Comparison of ENCODE assay signal across 8 cellular contexts in the genomic region with DNA sequence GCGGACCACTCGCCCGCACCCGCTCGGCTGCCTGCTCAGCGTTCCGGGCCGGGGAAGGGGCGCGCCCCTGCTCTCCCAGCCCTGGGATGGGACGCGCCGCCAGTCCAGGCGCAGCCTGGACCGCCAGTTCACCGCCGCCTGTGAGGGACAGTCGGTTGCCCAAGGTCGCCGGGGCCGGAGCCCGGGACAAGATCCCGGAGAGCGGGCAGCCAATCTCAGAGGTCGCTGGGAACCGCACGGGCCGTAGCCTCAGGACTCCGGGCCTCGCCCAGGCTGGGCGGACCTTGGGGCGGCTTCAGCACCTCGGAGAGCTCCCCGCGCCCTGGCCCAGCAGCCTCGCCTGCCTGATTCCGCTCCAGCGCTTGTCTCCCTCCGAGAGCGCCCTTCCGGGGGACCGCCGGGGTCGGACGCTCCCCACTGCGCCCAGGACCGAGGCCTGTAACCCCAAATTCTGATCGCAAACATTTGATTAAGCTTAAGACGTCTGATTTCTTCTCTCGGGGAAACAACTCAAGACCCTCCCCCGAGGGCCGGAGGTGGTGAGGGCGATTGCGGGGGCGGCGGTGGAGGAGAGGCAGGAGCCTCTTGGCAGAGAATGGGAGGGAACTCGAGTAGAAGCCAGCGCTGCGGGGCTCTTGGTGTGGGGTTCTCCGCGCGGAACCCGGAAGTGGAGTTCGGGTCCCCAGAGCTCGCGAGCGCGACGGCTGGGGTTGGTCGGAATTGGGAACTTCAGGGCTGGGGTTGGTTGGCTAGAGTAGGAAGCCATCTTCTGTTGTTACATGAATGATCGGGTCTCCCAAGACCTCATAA. TPM values are rescaled to one million over a fixed set of nuclear protein-coding genes. Genes with fewer than 3 reads are reported as not detected.
DNase-seq lines count a peak whose midpoint lies in the region; ATAC-seq, FAIRE-seq and TF ChIP-seq lines count a peak whose summit lies in the region.

No MANE protein-coding gene starts in this region.

- H3K27ac ChIP-seq in right cardiac atrium (ENCODE audit: low read length) = no peak overlapping the region

- no peak for TF ChIP-seq CTCF in AG09319 (IDR thresholded peaks at IDR 0.05; ENCODE audit: low read depth, low read length)

- H3K4me1 ChIP-seq in right cardiac atrium (ENCODE audit: control insufficient read depth, insufficient read depth, low read length) = no peaks in the 10 kb centered on the region

- H3K4me3 ChIP-seq in right cardiac atrium (ENCODE audit: low read length) = peak overlapping the region; percentile 53

- no peak for FAIRE-seq in urothelium cell line (lab: Jason Lieb, UNC)

- WGBS in right cardiac atrium = 2% methylated on average over 71 of the region's 71 CpGs

- peak; percentile 86 to 90 for ATAC-seq in right cardiac atrium

- intact Hi-C loops in right cardiac atrium (cut with DNase I) = loop anchor here in 3 of 4 donors (5.0 kb wide), 2 partner anchors 140 to 145 kb away; no protein-coding TSS in a partner anchor

- no peaks in the 10 kb centered on the region for H3K27me3 ChIP-seq in right cardiac atrium (ENCODE audit: control insufficient read depth, insufficient read depth)

- DNase-seq in AG09319 (ENCODE audit: extremely low read depth, low read depth) = peak; percentile 32
- DNase-seq in GM19240 (ENCODE audit: insufficient read length, low spot score) = peak; percentile 97
- DNase-seq in HPDE6-E6E7 (ENCODE audit: extremely low spot score) = peak; percentile 85
- DNase-seq in T-helper 2 cell = peak; percentile 59 to 72 (median 64)
- DNase-seq in anterior cingulate cortex (lab: John Stamatoyannopoulos, UW) = peak in 43 of 58 donors; percentile 13 to 73 (median 44)
- DNase-seq in right cardiac atrium = peak; percentile 88 to 95 (median 95)
- DNase-seq in putamen (ENCODE audit: low spot score) = peak; percentile 64
- peak; percentile 92 for DNase-seq in urothelium cell line (ENCODE audit: low spot score)

- H3K9me3 ChIP-seq in right cardiac atrium (ENCODE audit: control insufficient read depth, low read length) = no peaks in the 10 kb centered on the region

RNA-seq across cellular contexts. Expression of a gene that starts 1.1 kb away (rescaled TPM):
- under 1 TPM in 2 of 4 donors, not detected in 2; 0.14 to 0.53 TPM for total RNA-seq in right cardiac atrium
- 0.20 TPM for polyA plus RNA-seq in right cardiac atrium

RNA-seq across cellular contexts. Expression of a gene that starts 11.2 kb away (rescaled TPM):
- 10 to 100 TPM in 3 of 4 donors, 1 to 10 TPM in 1; 9.9 to 18.8 (median 11.9) TPM for total RNA-seq in right cardiac atrium
- 10.1 TPM for polyA plus RNA-seq in right cardiac atrium

RNA-seq across cellular contexts. Expression of a gene that starts 45.4 kb away (rescaled TPM):
- total RNA-seq in right cardiac atrium = 100 to 1,000 TPM in 2 of 4 donors, 10 to 100 TPM in 2; 75.8 to 108 (median 100) TPM
- 87.5 TPM for polyA plus RNA-seq in right cardiac atrium

Comparison
In these comparisons a context has a peak if more than half of its experiments do, and no peak if none do; other contexts are left out.
1. DNase-seq: peak in every context shown above with its lines; median percentile 97 in GM19240; 95 in right cardiac atrium; 92 in urothelium cell line; 85 in HPDE6-E6E7; 64 in T-helper 2 cell; 64 in putamen; 44 in anterior cingulate cortex; 32 in AG09319.